8 cellular contexts compared by ENCODE assay signal in genomic region chr15:43776101-43776717, GRCh38. TPM values are rescaled to one million over a fixed set of nuclear protein-coding genes. Genes with fewer than 3 reads are reported as not detected.
DNase-seq lines count a peak whose midpoint lies in the region; ATAC-seq and TF ChIP-seq lines count a peak whose summit lies in the region.

No MANE protein-coding gene starts in this region.

- no peaks in the 10 kb centered on the region for H3K9me3 ChIP-seq in CD4-positive, CD25-positive, alpha-beta regulatory T cell (ENCODE audit: control insufficient read depth in 2 of 2, low read length in 2 of 2)
- no peaks in the 10 kb centered on the region for H3K9me3 ChIP-seq in esophagus muscularis mucosa
- H3K9me3 ChIP-seq in osteoblast (ENCODE audit: low read depth, low read length) = no peaks in the 10 kb centered on the region

- ATAC-seq in CD4-positive, CD25-positive, alpha-beta regulatory T cell (ENCODE audit: low read depth in 2 of 2) = peak in 1 of 2 donors; percentile 2
- peak; percentile 62 for ATAC-seq in GM19035 (IDR thresholded peaks at IDR 0.05; ENCODE audit: unreplicated experiment)
- ATAC-seq in HG03135 (IDR thresholded peaks at IDR 0.05; ENCODE audit: unreplicated experiment) = peak; percentile 57
- peak; percentile 32 for ATAC-seq in WTC11

- WGBS in esophagus muscularis mucosa = 38% methylated on average over 17 of the region's 35 CpGs

- H3K36me3 ChIP-seq in CD4-positive, CD25-positive, alpha-beta regulatory T cell (ENCODE audit: control insufficient read depth, insufficient read depth, low read length) = peaks cover 20% of the 10 kb centered on the region
- H3K36me3 ChIP-seq in esophagus muscularis mucosa (peaks cover 12 to 29% (median 27%) of the 10 kb centered on the region in 4 donors), osteoblast (ENCODE audit: insufficient read depth, low read length) (peaks cover 32% of the 10 kb centered on the region)

- H3K9me3 Mint-ChIP-seq in CD4-positive, CD25-positive, alpha-beta regulatory T cell = peaks cover 0 to 3% (median 0%) of the 10 kb centered on the region in 7 donors
- peaks cover 5% of the 10 kb centered on the region; the same call in 1 of the 2 replicates for H3K9me3 Mint-ChIP-seq in WTC11

- CTCF ChIA-PET in WTC11 (lab: Charles Lee) = interaction anchor here (0.6 to 3.9 kb wide), 16 partner anchors 10 to 405 kb away, joined by 3 to 75 read pairs (median 5); partner anchors contain the start of genes HYPK, MFAP1, SERF2 and SERINC4

- POLR2A ChIA-PET in WTC11 (lab: Charles Lee) = interaction anchor here (0.8 to 2.2 kb wide), 7 partner anchors 15 to 266 kb away, joined by 3 to 12 read pairs (median 6); partner anchors contain the start of genes HYPK, SERF2 and SERINC4

- no peaks in the 10 kb centered on the region for H3K27me3 ChIP-seq in CD4-positive, CD25-positive, alpha-beta regulatory T cell (ENCODE audit: control insufficient read depth, insufficient read depth, low read length)
- H3K27me3 ChIP-seq in esophagus muscularis mucosa (no peaks in the 10 kb centered on the region), osteoblast (ENCODE audit: insufficient read depth, low read length) (no peaks in the 10 kb centered on the region)

- H3K4me2 ChIP-seq in osteoblast (ENCODE audit: insufficient read depth, low read length) = peak overlapping the region; percentile 81

- peak overlapping the region; percentile 93 to 95 (median 94) for H3K4me3 Mint-ChIP-seq in CD4-positive, CD25-positive, alpha-beta regulatory T cell
- H3K4me3 Mint-ChIP-seq in WTC11 = peak overlapping the region; percentile 84

- TF ChIP-seq EP300 in esophagus muscularis mucosa (IDR thresholded peaks at IDR 0.05) = no peak

- peaks cover 0 to 22% (median 7%) of the 10 kb centered on the region in 4 donors for H3K4me1 Mint-ChIP-seq in CD4-positive, CD25-positive, alpha-beta regulatory T cell
- H3K4me1 Mint-ChIP-seq in WTC11 = peaks cover 13% of the 10 kb centered on the region

- H3K27ac ChIP-seq in CD4-positive, CD25-positive, alpha-beta regulatory T cell (ENCODE audit: insufficient read depth, low read length, poor library complexity, severe bottlenecking) = peak overlapping the region; percentile 68
- H3K27ac ChIP-seq in esophagus muscularis mucosa (replicated peaks in 1 of 4) (peak overlapping the region; percentile 84 to 94 (median 92)), osteoblast (ENCODE audit: low read depth, low read length) (no peak overlapping the region)

- H3K4me3 ChIP-seq in CD4-positive, CD25-positive, alpha-beta regulatory T cell (ENCODE audit: low read depth, low read length) = no peak overlapping the region
- H3K4me3 ChIP-seq in esophagus muscularis mucosa = peak overlapping the region; percentile 64 to 79 (median 67)
- peak overlapping the region; percentile 92 for H3K4me3 ChIP-seq in osteoblast (ENCODE audit: insufficient read depth, low read length)

- no peak for TF ChIP-seq POLR2A in esophagus muscularis mucosa (IDR thresholded peaks at IDR 0.05; ENCODE audit: low read depth)

- H4K20me1 ChIP-seq in osteoblast (ENCODE audit: insufficient read depth, low read length) = peaks cover 8% of the 10 kb centered on the region

- H3K27ac Mint-ChIP-seq in CD4-positive, CD25-positive, alpha-beta regulatory T cell = peak overlapping the region in 2 of 3 donors; percentile 76 to 83
- H3K27ac Mint-ChIP-seq in WTC11 = no peak overlapping the region

- peaks cover 22% of the 10 kb centered on the region for H3K27me3 Mint-ChIP-seq in CD4-positive, CD25-positive, alpha-beta regulatory T cell
- no peaks in the 10 kb centered on the region; the same call in 1 of the 2 replicates for H3K27me3 Mint-ChIP-seq in WTC11 (ENCODE audit: low read depth)

- H2AFZ ChIP-seq in osteoblast (ENCODE audit: low read length) = no peak overlapping the region

- no peak; the same call in 1 of the 2 replicates for TF ChIP-seq CTCF in WTC11 (IDR thresholded peaks at IDR 0.05)
- TF ChIP-seq CTCF in esophagus muscularis mucosa (IDR thresholded peaks at IDR 0.05) = no peak
- TF ChIP-seq CTCF in osteoblast (IDR thresholded peaks at IDR 0.05; ENCODE audit: extremely low read depth, low read depth, low read length) = no peak

- DNase-seq in CD4-positive, CD25-positive, alpha-beta regulatory T cell = no peak
- DNase-seq in WTC11 (ENCODE audit: low spot score) (peak; percentile 58), esophagus muscularis mucosa (ENCODE audit: extremely low spot score) (no peak), osteoblast (ENCODE audit: insufficient read length, low spot score, missing footprints) (no peak), SKM-1 (lab: John Stamatoyannopoulos, UW; ENCODE audit: unreplicated experiment) (no peak), medulla oblongata (ENCODE audit: extremely low spot score) (no peak)

- H3K36me3 Mint-ChIP-seq in CD4-positive, CD25-positive, alpha-beta regulatory T cell = peaks cover 16% of the 10 kb centered on the region
- peaks cover 23% of the 10 kb centered on the region for H3K36me3 Mint-ChIP-seq in WTC11

- intact Hi-C loops in esophagus muscularis mucosa (cut with DNase I) = no loop called here

- H3K79me2 ChIP-seq in osteoblast (ENCODE audit: insufficient read depth, low read length) = no peaks in the 10 kb centered on the region

- peaks cover 15% of the 10 kb centered on the region for H3K4me1 ChIP-seq in CD4-positive, CD25-positive, alpha-beta regulatory T cell (ENCODE audit: control insufficient read depth, insufficient read depth, low read length, poor library complexity, severe bottlenecking)
- H3K4me1 ChIP-seq in esophagus muscularis mucosa = peaks cover 9 to 27% (median 23%) of the 10 kb centered on the region in 4 donors
- H3K4me1 ChIP-seq in osteoblast (ENCODE audit: insufficient read depth, low read length) = peaks cover 8% of the 10 kb centered on the region

TF ChIP-seq in WTC11, 78 proteins besides CTCF, POLR2A, EP300 and RAD21 (continues in another document):
- TF ChIP-seq NFE2L1 (CRISPR knock-in tag; IDR thresholded peaks at IDR 0.05) (no peak), ZNF532 (CRISPR knock-in tag; IDR thresholded peaks at IDR 0.05; ENCODE audit: borderline replicate concordance) (no peak), OVOL2 (CRISPR knock-in tag; IDR thresholded peaks at IDR 0.05; ENCODE audit: borderline replicate concordance) (no peak)

RNA-seq across cellular contexts. Expression of gene ELL3, which starts 0.6 kb away (rescaled TPM):
- total RNA-seq in CD4-positive, CD25-positive, alpha-beta regulatory T cell = 0.99 TPM
- polyA plus RNA-seq in CD4-positive, CD25-positive, alpha-beta regulatory T cell = 1 to 10 TPM in 2 of 4 donors, under 1 TPM in 1, not detected in 1; 0.23 to 2.2 (median 1.8) TPM
- 8.1 to 9.0 TPM (median 8.8 TPM) in 3 replicates for total RNA-seq in WTC11 (2021)
- 1 to 10 TPM; 3.0 to 7.7 (median 4.1) TPM for total RNA-seq in esophagus muscularis mucosa
- 1.2 and 3.6 TPM in 2 replicates for total RNA-seq in osteoblast

RNA-seq across cellular contexts. Expression of gene SERF2, which starts 15.9 kb away (rescaled TPM):
- total RNA-seq in CD4-positive, CD25-positive, alpha-beta regulatory T cell = 400 TPM
- polyA plus RNA-seq in CD4-positive, CD25-positive, alpha-beta regulatory T cell = 1,000 to 10,000 TPM; 1,866 to 2,414 (median 2,080) TPM
- total RNA-seq in WTC11 (2021) (694 to 788 TPM (median 775 TPM) in 3 replicates), esophagus muscularis mucosa (100 to 1,000 TPM; 625 to 874 (median 721) TPM), osteoblast (432 and 461 TPM in 2 replicates)

RNA-seq across cellular contexts. Expression of gene SERINC4, which starts 23.8 kb away (rescaled TPM):
- not detected for total RNA-seq in CD4-positive, CD25-positive, alpha-beta regulatory T cell
- polyA plus RNA-seq in CD4-positive, CD25-positive, alpha-beta regulatory T cell = 1 to 10 TPM; 1.2 to 2.8 (median 2.3) TPM
- 0.09 to 0.16 TPM in 2 of 3 replicates, not detected in the other for total RNA-seq in WTC11 (2021)
- total RNA-seq in esophagus muscularis mucosa = not detected
- not detected in 2 replicates for total RNA-seq in osteoblast

RNA-seq across cellular contexts. Expression of gene HYPK, which starts 24.2 kb away (rescaled TPM):
- 19.7 TPM for total RNA-seq in CD4-positive, CD25-positive, alpha-beta regulatory T cell
- 10 to 100 TPM in 3 of 4 donors, 1 to 10 TPM in 1; 6.4 to 15.2 (median 11.8) TPM for polyA plus RNA-seq in CD4-positive, CD25-positive, alpha-beta regulatory T cell
- 17.3 to 22.0 TPM (median 19.9 TPM) in 3 replicates for total RNA-seq in WTC11 (2021)
- total RNA-seq in esophagus muscularis mucosa = 10 to 100 TPM in 1 of 4 donors, 1 to 10 TPM in 3; 4.8 to 12.0 (median 9.4) TPM
- 5.4 and 6.5 TPM in 2 replicates for total RNA-seq in osteoblast

RNA-seq across cellular contexts. Expression of gene PDIA3, which starts 30.0 kb away (rescaled TPM):
- 156 TPM for total RNA-seq in CD4-positive, CD25-positive, alpha-beta regulatory T cell
- polyA plus RNA-seq in CD4-positive, CD25-positive, alpha-beta regulatory T cell = 100 to 1,000 TPM; 204 to 305 (median 256) TPM
- total RNA-seq in WTC11 (2021) (604 to 630 TPM (median 614 TPM) in 3 replicates), esophagus muscularis mucosa (100 to 1,000 TPM in 2 of 4 donors, 10 to 100 TPM in 2; 70.6 to 256 (median 101) TPM), osteoblast (160 and 173 TPM in 2 replicates)
